1 cellular context compared by ENCODE assay signal in genomic region chr17:50405353-50405752, GRCh38. TPM values are rescaled to one million over a fixed set of nuclear protein-coding genes. Genes with fewer than 3 reads are reported as not detected.
"Had no signal": no experiment of that assay in that cellular context is flagged by ENCODE, and none has a peak within 500 bp of the region (broad histone marks: within the 10 kb centered on the region; RNA-seq: fewer than 3 reads in every experiment).

No MANE protein-coding gene starts in this region.

RNA-seq across cellular contexts. Expression of gene EME1, which starts 32.3 kb away (rescaled TPM):
- total RNA-seq: Right ventricle myocardium superior had no signal
